8 cellular contexts compared by ENCODE assay signal in the genomic region with DNA sequence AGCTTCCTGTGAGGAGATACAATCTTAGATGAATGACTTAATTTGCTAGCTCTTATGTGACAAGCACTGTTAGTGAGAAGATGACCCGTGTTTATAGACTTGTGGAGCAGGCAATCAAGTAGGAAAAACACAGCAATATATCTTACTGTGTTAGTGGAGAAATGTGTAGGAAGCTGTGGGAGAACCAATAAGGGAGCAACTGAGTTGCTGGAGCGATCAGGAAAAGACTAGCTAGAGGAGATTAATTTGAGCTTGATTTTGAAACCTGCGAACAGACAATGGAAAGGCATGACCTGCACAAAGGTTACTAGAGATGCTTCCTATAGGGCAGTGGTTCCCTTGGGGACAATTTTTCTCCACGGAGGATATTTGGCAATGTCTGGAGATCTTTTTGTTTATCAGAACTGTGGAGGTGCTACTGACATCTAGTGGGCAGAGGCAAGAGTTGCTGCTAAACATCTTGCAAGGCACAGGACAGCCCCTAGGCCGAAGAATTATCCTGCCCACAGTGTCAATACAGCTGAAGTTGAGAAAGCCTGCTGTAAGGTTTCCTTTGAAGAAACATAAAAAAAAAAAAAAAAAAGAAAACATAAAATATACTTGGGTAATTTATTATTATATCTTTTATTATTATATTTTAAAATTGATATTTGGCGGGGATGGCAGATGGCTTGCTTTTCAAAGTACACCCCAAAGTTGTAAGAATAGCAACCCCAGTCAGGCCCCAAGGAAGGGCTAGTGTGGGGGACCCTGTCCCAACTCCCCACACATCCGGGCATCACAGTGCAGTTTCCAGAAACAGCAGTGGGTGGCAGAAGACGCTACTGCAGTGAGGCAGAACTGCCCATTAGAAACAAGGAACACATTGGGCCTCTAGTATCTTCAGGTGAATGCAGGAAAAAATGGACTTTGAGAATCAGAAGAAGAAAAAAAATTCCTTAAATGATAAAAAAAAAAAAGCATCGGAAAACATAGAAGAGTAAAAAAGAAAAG.
DNase-seq lines count a peak whose midpoint lies in the region; ATAC-seq, FAIRE-seq and TF ChIP-seq lines count a peak whose summit lies in the region.

No MANE protein-coding gene starts in this region.

- WGBS in pancreas, 2 donors, result 47 to 51% methylated on average over 9 of the region's 9 CpGs

- no peaks in the 10 kb centered on the region for H3K9me3 Mint-ChIP-seq in activated naive CD4-positive, alpha-beta T cell treated with anti-CD3 and anti-CD28 coated beads for 36 hours

- TF ChIP-seq CTCF in GM20000 (IDR thresholded peaks at IDR 0.05; ENCODE audit: extremely low read depth, missing control alignments), result peak; percentile 66
- peak; percentile 55 for TF ChIP-seq CTCF in PC-3 (conservative IDR thresholded peaks at IDR 0.05; ENCODE audit: low read depth, low read length)
- TF ChIP-seq CTCF in pancreas (IDR thresholded peaks at IDR 0.05), result peak; percentile 37 to 60 (median 44)

- no peaks in the 10 kb centered on the region for H3K27me3 ChIP-seq in PC-3 (ENCODE audit: low read length)
- no peaks in the 10 kb centered on the region for H3K27me3 ChIP-seq in pancreas

- H3K27me3 Mint-ChIP-seq in activated naive CD4-positive, alpha-beta T cell treated with anti-CD3 and anti-CD28 coated beads for 36 hours (ENCODE audit: low read depth), result peaks cover 2% of the 10 kb centered on the region

- POLR2A ChIA-PET in PC-3 (lab: Charles Lee; ENCODE audit: unreplicated experiment), result no interaction called here

- FAIRE-seq in pancreas (lab: Jason Lieb, UNC), result no peak

- H3F3A ChIP-seq in PC-3 (ENCODE audit: low read length, unreplicated experiment), result no peaks in the 10 kb centered on the region

- H3K4me3 ChIP-seq in PC-3 (ENCODE audit: low read length), result no peak overlapping the region
- no peak overlapping the region for H3K4me3 ChIP-seq in pancreas

- H3K27ac ChIP-seq in PC-3 (ENCODE audit: low read length) (no peak overlapping the region), pancreas (no peak overlapping the region)

- H3K4me1 ChIP-seq in PC-3 (ENCODE audit: insufficient read depth, low read length), result no peaks in the 10 kb centered on the region
- no peaks in the 10 kb centered on the region for H3K4me1 ChIP-seq in pancreas

- intact Hi-C loops in activated naive CD4-positive, alpha-beta T cell treated with anti-CD3 and anti-CD28 coated beads for 36 hours (cut with micrococcal nuclease), result loop anchor here (1.0 to 5.0 kb wide), 4 partner anchors 320 to 640 kb away; no protein-coding TSS in a partner anchor
- intact Hi-C loops in PC-3 (cut with micrococcal nuclease), result loop anchor here (10.0 kb wide), 1 partner anchor 324 kb away; no protein-coding TSS in a partner anchor
- intact Hi-C loops in pancreas (cut with DNase I), result no loop called here

- H3K36me3 ChIP-seq in PC-3 (ENCODE audit: low read depth, low read length) (no peaks in the 10 kb centered on the region; the same call in 1 of the 2 replicates), pancreas (no peaks in the 10 kb centered on the region)

- no peaks in the 10 kb centered on the region for H4K20me1 ChIP-seq in PC-3 (ENCODE audit: low read length)

- H3K9me3 ChIP-seq in PC-3 (ENCODE audit: low read length) (no peaks in the 10 kb centered on the region), pancreas (no peaks in the 10 kb centered on the region)

- peak; percentile 45 for DNase-seq in activated naive CD4-positive, alpha-beta T cell treated with anti-CD3 and anti-CD28 coated beads for 36 hours
- no peak for DNase-seq in activated naive CD4-positive, alpha-beta T cell treated with anti-CD3 and anti-CD28 coated beads, Interleukin-2, amount 50 U/mL, for 16 hours
- DNase-seq in GM20000 (ENCODE audit: low spot score), result peak; percentile 33
- peak; percentile 34 for DNase-seq in PC-3
- DNase-seq in erythroblast (lab: John Stamatoyannopoulos, UW), result peak; percentile 25 to 49
- peak in 2 of 6 donors; percentile 2 to 23 for DNase-seq in pancreas
- DNase-seq in activated gamma-delta T cell treated with Interleukin-2 at 50 U/mL for 16 hours, result no peak

- TF ChIP-seq POLR2A in erythroblast (IDR thresholded peaks at IDR 0.05; ENCODE audit: low read length), result no peak

- no peak overlapping the region for H3K9ac ChIP-seq in PC-3 (ENCODE audit: low read length)

- no peak overlapping the region for H2AFZ ChIP-seq in PC-3 (ENCODE audit: low read length)

- H3K27ac Mint-ChIP-seq in activated naive CD4-positive, alpha-beta T cell treated with anti-CD3 and anti-CD28 coated beads for 36 hours, result no peak overlapping the region

- no peaks in the 10 kb centered on the region for H3K36me3 Mint-ChIP-seq in activated naive CD4-positive, alpha-beta T cell treated with anti-CD3 and anti-CD28 coated beads for 36 hours (ENCODE audit: low read depth)

- no peak overlapping the region for H3K4me3 Mint-ChIP-seq in activated naive CD4-positive, alpha-beta T cell treated with anti-CD3 and anti-CD28 coated beads for 36 hours

- H3K79me2 ChIP-seq in PC-3 (ENCODE audit: low read length), result no peaks in the 10 kb centered on the region

- H3K4me1 Mint-ChIP-seq in activated naive CD4-positive, alpha-beta T cell treated with anti-CD3 and anti-CD28 coated beads for 36 hours (ENCODE audit: low read depth), result no peaks in the 10 kb centered on the region

- peak; percentile 76 for ATAC-seq in HG03439 (IDR thresholded peaks at IDR 0.05; ENCODE audit: unreplicated experiment)
- peak; percentile 49; the same call in 1 of the 2 replicates for ATAC-seq in PC-3
- peak; percentile 58 to 88 (median 82) for ATAC-seq in pancreas

- CTCF ChIA-PET in activated naive CD4-positive, alpha-beta T cell treated with anti-CD3 and anti-CD28 coated beads for 36 hours (lab: Charles Lee), result interaction anchor here (0.6 to 3.2 kb wide), 12 partner anchors 8 to 575 kb away, joined by 3 to 26 read pairs (median 4); no protein-coding TSS in a partner anchor
- CTCF ChIA-PET in PC-3 (lab: Charles Lee), result no interaction called here

- H3K4me2 ChIP-seq in PC-3 (ENCODE audit: low read length), result no peak overlapping the region

- BruUV-seq in PC-3 (replicated peaks; lab: Mats Ljungman, UMichigan), result no TSS peak

- no peaks in the 10 kb centered on the region for H3K9me2 ChIP-seq in PC-3 (replicated peaks; ENCODE audit: low read length)

Comparison
In these comparisons a context has a peak if more than half of its experiments do, and no peak if none do; other contexts are left out.
1. DNase-seq: peak in activated naive CD4-positive, alpha-beta T cell treated with anti-CD3 and anti-CD28 coated beads for 36 hours (single experiment), GM20000 (single experiment), PC-3 (single experiment) and erythroblast (2 of 2); none in activated naive CD4-positive, alpha-beta T cell treated with anti-CD3 and anti-CD28 coated beads, Interleukin-2, amount 50 U/mL, for 16 hours (single experiment) and activated gamma-delta T cell treated with Interleukin-2 at 50 U/mL for 16 hours (single experiment).
2. intact Hi-C loops: an anchor here in activated naive CD4-positive, alpha-beta T cell treated with anti-CD3 and anti-CD28 coated beads for 36 hours (1.0 to 5.0 kb wide) and PC-3 (10.0 kb wide); none called in pancreas.
3. Peak in every context shown above with its lines, with median percentiles within 50 percentile points of each other: CTCF ChIP-seq and ATAC-seq.